8 cellular contexts compared by ENCODE assay signal in the genomic region with DNA sequence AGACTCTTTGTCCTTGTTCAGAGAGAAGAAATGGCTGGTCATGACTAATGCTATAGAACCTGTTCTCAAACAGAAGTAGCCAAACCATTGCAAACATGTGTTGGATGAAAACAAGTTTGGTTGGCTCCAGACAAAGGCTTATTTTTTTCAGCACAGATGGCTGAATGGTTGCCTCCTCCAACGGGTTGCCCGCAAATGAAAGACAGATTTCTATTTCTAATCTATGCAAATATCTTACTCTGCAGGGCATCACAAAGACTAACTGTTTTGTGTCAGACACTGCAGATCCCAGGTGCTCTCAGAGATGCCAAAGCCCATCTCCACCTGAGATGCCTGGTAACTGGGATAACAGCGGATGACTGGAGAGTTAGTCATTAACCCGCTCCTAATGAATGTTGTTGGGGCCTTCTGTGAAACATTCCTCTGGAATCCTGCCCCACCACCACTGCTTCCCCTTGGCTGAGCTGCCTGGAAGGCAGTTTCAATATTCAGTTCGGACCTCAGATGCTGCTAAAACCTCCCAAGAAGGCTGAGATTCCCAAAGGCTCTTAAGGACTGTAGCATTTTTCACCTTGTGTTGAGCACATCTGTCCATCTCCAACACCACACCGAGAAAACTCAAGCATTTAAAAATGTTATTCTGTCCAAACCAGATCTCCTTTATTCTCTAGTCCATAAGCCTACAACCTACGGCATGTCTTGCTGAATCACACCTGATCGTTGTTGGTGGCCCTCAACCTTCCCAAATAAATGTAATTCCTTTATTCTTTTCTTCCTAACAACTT.
DNase-seq lines count a peak whose midpoint lies in the region; ATAC-seq and TF ChIP-seq lines count a peak whose summit lies in the region.

No MANE protein-coding gene starts in this region.

- peak; percentile 100 for DNase-seq in A172 (ENCODE audit: low spot score)
- DNase-seq in brain pericyte (ENCODE audit: low read depth, low spot score), result peak; percentile 29
- no peak for DNase-seq in lung (ENCODE audit: low spot score)
- no peak for DNase-seq in Peyer's patch
- no peak for DNase-seq in mesenteric fat pad (ENCODE audit: low spot score)

- H3K4me1 Mint-ChIP-seq in stimulated activated memory B cell treated with anti-CD40 and anti-IgM and Interleukin-4, amounts not matched to agents 10 μg/mL and 1 μg/mL and 100 μg/mL, for 72 hours, result no peaks in the 10 kb centered on the region

- TF ChIP-seq CTCF in lung (IDR thresholded peaks at IDR 0.05; ENCODE audit: control extremely low read depth, extremely low read depth) (no peak), Peyer's patch (IDR thresholded peaks at IDR 0.05) (no peak)

- H3K4me1 ChIP-seq in lung (ENCODE audit: control insufficient read depth in 2 of 2, insufficient read depth in 2 of 2, low read length in 2 of 2), result peaks cover 2 to 7% of the 10 kb centered on the region in 2 donors
- H3K4me1 ChIP-seq in Peyer's patch, result no peaks in the 10 kb centered on the region

- 80 to 83% methylated on average over 8 of the region's 8 CpGs for WGBS in lung, 2 donors

- H3K27ac ChIP-seq in lung (ENCODE audit: low read depth in 1 of 2, low read length in 1 of 2) (no peak overlapping the region), Peyer's patch (peak overlapping the region in 1 of 4 donors; percentile 30)

- no peak overlapping the region for H3K4me3 ChIP-seq in lung
- no peak overlapping the region for H3K4me3 ChIP-seq in Peyer's patch

- peak; percentile 60 for TF ChIP-seq EP300 in Ishikawa (IDR thresholded peaks at IDR 0.05; ENCODE audit: borderline replicate concordance)

- TF ChIP-seq RAD21 in Ishikawa (IDR thresholded peaks at IDR 0.05; ENCODE audit: low read depth), result 0 out of 2 replicates have a peak, but pooled peaks have one; percentile 10

- H3K9me3 Mint-ChIP-seq in stimulated activated memory B cell treated with anti-CD40 and anti-IgM and Interleukin-4, amounts not matched to agents 10 μg/mL and 1 μg/mL and 100 μg/mL, for 72 hours, result no peaks in the 10 kb centered on the region

- H3K27ac Mint-ChIP-seq in stimulated activated memory B cell treated with anti-CD40 and anti-IgM and Interleukin-4, amounts not matched to agents 10 μg/mL and 1 μg/mL and 100 μg/mL, for 72 hours, result no peak overlapping the region

- TF ChIP-seq POLR2A in Peyer's patch (IDR thresholded peaks at IDR 0.05), result no peak

- H3K27me3 Mint-ChIP-seq in stimulated activated memory B cell treated with anti-CD40 and anti-IgM and Interleukin-4, amounts not matched to agents 10 μg/mL and 1 μg/mL and 100 μg/mL, for 72 hours, result peaks cover 9% of the 10 kb centered on the region

- H3K4me3 Mint-ChIP-seq in stimulated activated memory B cell treated with anti-CD40 and anti-IgM and Interleukin-4, amounts not matched to agents 10 μg/mL and 1 μg/mL and 100 μg/mL, for 72 hours, result no peak overlapping the region

- ATAC-seq in GM19463 (IDR thresholded peaks at IDR 0.05; ENCODE audit: unreplicated experiment) (peak; percentile 78), lung (ENCODE audit: insufficient read depth, low FRiP score) (peak; percentile 62)
- ATAC-seq in stimulated activated memory B cell treated with anti-CD40 and anti-IgM and Interleukin-4, amounts not matched to agents 10 μg/mL and 1 μg/mL and 100 μg/mL, for 72 hours, result no peak

- H3K36me3 Mint-ChIP-seq in stimulated activated memory B cell treated with anti-CD40 and anti-IgM and Interleukin-4, amounts not matched to agents 10 μg/mL and 1 μg/mL and 100 μg/mL, for 72 hours, result no peaks in the 10 kb centered on the region

- no peaks in the 10 kb centered on the region for H3K36me3 ChIP-seq in lung (ENCODE audit: control insufficient read depth in 2 of 2, insufficient read depth in 2 of 2, low read length in 2 of 2)
- H3K36me3 ChIP-seq in Peyer's patch, result no peaks in the 10 kb centered on the region

- H3K27me3 ChIP-seq in lung (ENCODE audit: control insufficient read depth, insufficient read depth) (no peaks in the 10 kb centered on the region), Peyer's patch (no peaks in the 10 kb centered on the region)

- H3K9me3 ChIP-seq in lung (ENCODE audit: control insufficient read depth in 2 of 2, insufficient read depth in 1 of 2, low read length in 1 of 2) (no peaks in the 10 kb centered on the region), Peyer's patch (no peaks in the 10 kb centered on the region)

TF ChIP-seq in Ishikawa, 13 proteins besides CTCF, POLR2A, EP300 and RAD21:
- TF ChIP-seq NFIC (IDR thresholded peaks at IDR 0.05) (peak; percentile 29; the same call in 1 of the 2 replicates), TAF1 (IDR thresholded peaks at IDR 0.05; ENCODE audit: low read depth) (no peak), CREB1 (IDR thresholded peaks at IDR 0.05; ENCODE audit: low read depth) (no peak), ZBTB7A (IDR thresholded peaks at IDR 0.05; ENCODE audit: low read depth) (no peak), EGR1 (IDR thresholded peaks at IDR 0.05) (no peak), TCF12 (IDR thresholded peaks at IDR 0.05; ENCODE audit: low read depth) (peak; percentile 67), CEBPB (IDR thresholded peaks at IDR 0.05) (no peak), TEAD4 (IDR thresholded peaks at IDR 0.05) (peak; percentile 84), FOXM1 (IDR thresholded peaks at IDR 0.05; ENCODE audit: borderline replicate concordance, low read depth) (0 out of 2 replicates have a peak, but pooled peaks have one; percentile 19), YY1 (IDR thresholded peaks at IDR 0.05; ENCODE audit: low read depth) (no peak)
- TF ChIP-seq, protein P1, sequence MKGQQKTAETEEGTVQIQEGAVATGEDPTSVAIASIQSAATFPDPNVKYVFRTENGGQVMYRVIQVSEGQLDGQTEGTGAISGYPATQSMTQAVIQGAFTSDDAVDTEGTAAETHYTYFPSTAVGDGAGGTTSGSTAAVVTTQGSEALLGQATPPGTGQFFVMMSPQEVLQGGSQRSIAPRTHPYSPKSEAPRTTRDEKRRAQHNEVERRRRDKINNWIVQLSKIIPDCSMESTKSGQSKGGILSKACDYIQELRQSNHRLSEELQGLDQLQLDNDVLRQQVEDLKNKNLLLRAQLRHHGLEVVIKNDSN (IDR thresholded peaks at IDR 0.05), result no peak
- TF ChIP-seq, protein P2, sequence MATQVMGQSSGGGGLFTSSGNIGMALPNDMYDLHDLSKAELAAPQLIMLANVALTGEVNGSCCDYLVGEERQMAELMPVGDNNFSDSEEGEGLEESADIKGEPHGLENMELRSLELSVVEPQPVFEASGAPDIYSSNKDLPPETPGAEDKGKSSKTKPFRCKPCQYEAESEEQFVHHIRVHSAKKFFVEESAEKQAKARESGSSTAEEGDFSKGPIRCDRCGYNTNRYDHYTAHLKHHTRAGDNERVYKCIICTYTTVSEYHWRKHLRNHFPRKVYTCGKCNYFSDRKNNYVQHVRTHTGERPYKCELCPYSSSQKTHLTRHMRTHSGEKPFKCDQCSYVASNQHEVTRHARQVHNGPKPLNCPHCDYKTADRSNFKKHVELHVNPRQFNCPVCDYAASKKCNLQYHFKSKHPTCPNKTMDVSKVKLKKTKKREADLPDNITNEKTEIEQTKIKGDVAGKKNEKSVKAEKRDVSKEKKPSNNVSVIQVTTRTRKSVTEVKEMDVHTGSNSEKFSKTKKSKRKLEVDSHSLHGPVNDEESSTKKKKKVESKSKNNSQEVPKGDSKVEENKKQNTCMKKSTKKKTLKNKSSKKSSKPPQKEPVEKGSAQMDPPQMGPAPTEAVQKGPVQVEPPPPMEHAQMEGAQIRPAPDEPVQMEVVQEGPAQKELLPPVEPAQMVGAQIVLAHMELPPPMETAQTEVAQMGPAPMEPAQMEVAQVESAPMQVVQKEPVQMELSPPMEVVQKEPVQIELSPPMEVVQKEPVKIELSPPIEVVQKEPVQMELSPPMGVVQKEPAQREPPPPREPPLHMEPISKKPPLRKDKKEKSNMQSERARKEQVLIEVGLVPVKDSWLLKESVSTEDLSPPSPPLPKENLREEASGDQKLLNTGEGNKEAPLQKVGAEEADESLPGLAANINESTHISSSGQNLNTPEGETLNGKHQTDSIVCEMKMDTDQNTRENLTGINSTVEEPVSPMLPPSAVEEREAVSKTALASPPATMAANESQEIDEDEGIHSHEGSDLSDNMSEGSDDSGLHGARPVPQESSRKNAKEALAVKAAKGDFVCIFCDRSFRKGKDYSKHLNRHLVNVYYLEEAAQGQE (IDR thresholded peaks at IDR 0.05; ENCODE audit: low read depth), result no peak
- TF ChIP-seq, protein P3, sequence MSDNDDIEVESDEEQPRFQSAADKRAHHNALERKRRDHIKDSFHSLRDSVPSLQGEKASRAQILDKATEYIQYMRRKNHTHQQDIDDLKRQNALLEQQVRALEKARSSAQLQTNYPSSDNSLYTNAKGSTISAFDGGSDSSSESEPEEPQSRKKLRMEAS (IDR thresholded peaks at IDR 0.05), result no peak
TF ChIP-seq in Ishikawa: peak in this region for 4.

Comparison
In these comparisons a context has a peak if more than half of its experiments do, and no peak if none do; other contexts are left out.
1. DNase-seq: peak in A172 (single experiment) and brain pericyte (single experiment); none in lung (single experiment), Peyer's patch (0 of 3) and mesenteric fat pad (single experiment).